In genomic region chr1:1285618-1286311, GRCh38 we compare ENCODE assay signal across 19 cellular contexts. TPM values are rescaled to one million over a fixed set of nuclear protein-coding genes. Genes with fewer than 3 reads are reported as not detected.
DNase-seq lines count a peak whose midpoint lies in the region; ATAC-seq, FAIRE-seq and TF ChIP-seq lines count a peak whose summit lies in the region.
"Had no signal": no experiment of that assay in that cellular context is flagged by ENCODE, and none has a peak within 500 bp of the region (broad histone marks: within the 10 kb centered on the region; RNA-seq: fewer than 3 reads in every experiment).

No MANE protein-coding gene starts in this region.

- RAD21 ChIA-PET in HCT116 (lab: Charles Lee; ENCODE audit: low non-redundant PET in 1 of 2, low total read pairs in 2 of 2, uncharacterized antibody in 2 of 2, unreplicated experiment in 2 of 2): no interaction called here

- TF ChIP-seq RAD21 in HCT116 (IDR thresholded peaks at IDR 0.05; ENCODE audit: low read depth): no peak

- DNase-seq in COLO668 (lab: John Stamatoyannopoulos, UW; ENCODE audit: unreplicated experiment): peak; percentile 77
- DNase-seq in HCT116 (ENCODE audit: low read depth, low spot score): no peak
- peak; percentile 74 for DNase-seq in kidney
- DNase-seq in A673 (ENCODE audit: low spot score): no peak
- DNase-seq in NCI-H69 (lab: John Stamatoyannopoulos, UW): no peak
- DNase-seq: activated CD4-positive, alpha-beta T cell treated with anti-CD3 and anti-CD28 coated beads for 1 hour; activated T-cell treated with anti-CD3 and anti-CD28 coated beads, Interleukin-2, amount 50 U/mL, for 72 hours; AML-193; foreskin fibroblast; islet precursor cell; naive B cell; NCI-H1092 treated with DMSO at 0.1 percent for 48 hours; NCI-H2081 treated with DMSO at 0.1 percent for 48 hours; stimulated activated CD4-positive, alpha-beta T cell treated with anti-CD3 and anti-CD28 coated beads, Interleukin-12 subunit alpha, Interleukin-12 subunit beta, amount 100 ng/mL, for 4 hours had no signal

- no peaks in the 10 kb centered on the region for H3K36me3 ChIP-seq in HCT116 (ENCODE audit: control insufficient read depth in 1 of 2, insufficient read depth in 2 of 2, low read length in 2 of 2)
- no peaks in the 10 kb centered on the region for H3K36me3 ChIP-seq in kidney (ENCODE audit: control insufficient read depth in 1 of 2, insufficient read depth in 2 of 2, low read length in 2 of 2)
- no peaks in the 10 kb centered on the region for H3K36me3 ChIP-seq in A673 (ENCODE audit: insufficient read depth, low read length, poor library complexity, severe bottlenecking)
- H3K36me3 ChIP-seq: HAP-1, upper lobe of right lung had no signal

- no peaks in the 10 kb centered on the region for H4K20me1 ChIP-seq in HCT116 (ENCODE audit: insufficient read depth)

- no peak overlapping the region for H3K4me2 ChIP-seq in HCT116 (ENCODE audit: low read length)
- H3K4me2 ChIP-seq: hepatocyte had no signal

- no peak overlapping the region for H3K9ac ChIP-seq in HCT116 (ENCODE audit: low read length)
- H3K9ac ChIP-seq in kidney (ENCODE audit: low read length in 2 of 2): no peak overlapping the region

- CTCF ChIA-PET in HCT116 (lab: Charles Lee): no interaction called here
- CTCF ChIA-PET in A673 (lab: Charles Lee): no interaction called here

- POLR2A ChIA-PET in HCT116 (lab: Charles Lee) (no interaction called here), A673 (lab: Charles Lee; ENCODE audit: low non-redundant PET) (no interaction called here)

- H3K27me3 ChIP-seq in HCT116 (ENCODE audit: insufficient read depth, low read length) (no peaks in the 10 kb centered on the region), A673 (replicated peaks; ENCODE audit: insufficient read depth, low read depth, low read length, poor library complexity) (no peaks in the 10 kb centered on the region)
- H3K27me3 ChIP-seq: hepatocyte had no signal

- H3K4me1 ChIP-seq in HCT116 (ENCODE audit: control insufficient read depth in 1 of 2, insufficient read depth in 2 of 2, low read length in 2 of 2) (peaks cover 5 to 29% of the 10 kb centered on the region in 2 experiments; a peak in 3 of 4 replicates), kidney (ENCODE audit: control insufficient read depth in 1 of 2, insufficient read depth in 1 of 2, low read depth in 1 of 2, low read length in 2 of 2) (peaks cover 6 to 13% of the 10 kb centered on the region in 2 donors), A673 (ENCODE audit: insufficient read depth, low read length, poor library complexity, severe bottlenecking) (no peaks in the 10 kb centered on the region)
- H3K4me1 ChIP-seq: HAP-1, upper lobe of right lung had no signal

- FAIRE-seq in kidney (lab: Jason Lieb, UNC): no peak
- FAIRE-seq: HTR-8/SVneo had no signal

- H3K27ac ChIP-seq in HCT116 (ENCODE audit: low read depth, low read length) (no peak overlapping the region; the same call in 1 of the 2 replicates), kidney (ENCODE audit: low read depth in 2 of 2, low read length in 2 of 2) (no peak overlapping the region), A673 (ENCODE audit: low read depth, low read length, poor library complexity, severe bottlenecking) (no peak overlapping the region)
- H3K27ac ChIP-seq: epithelial cell of prostate, hepatocyte, upper lobe of right lung had no signal

- no TSS peak for BruUV-seq in HCT116 (replicated peaks; lab: Mats Ljungman, UMichigan)
- no TSS peak for BruUV-seq in A673 (replicated peaks; lab: Mats Ljungman, UMichigan)

- no peak for TF ChIP-seq POLR2A in HCT116 (IDR thresholded peaks at IDR 0.05; ENCODE audit: borderline replicate concordance, extremely low read depth, insufficient read depth, insufficient read length)

- H2AFZ ChIP-seq in HCT116 (ENCODE audit: low read depth, low read length, poor library complexity, severe bottlenecking): no peak overlapping the region
- H2AFZ ChIP-seq: hepatocyte had no signal

- ATAC-seq in HCT116: 0 out of 2 replicates have a peak, but pooled peaks have one; percentile 12
- ATAC-seq: activated T-cell treated with anti-CD3 and anti-CD28 coated beads, Interleukin-2, amount 50 U/mL, for 72 hours; upper lobe of right lung had no signal

- TF ChIP-seq CTCF in HCT116 (IDR thresholded peaks at IDR 0.05 in 2 of 3, conservative IDR thresholded peaks at IDR 0.05 in 1 of 3; ENCODE audit: borderline replicate concordance in 1 of 3, insufficient read depth in 1 of 3, low read depth in 2 of 3, low read length in 2 of 3): no peak
- TF ChIP-seq CTCF in kidney (IDR thresholded peaks at IDR 0.05; ENCODE audit: borderline replicate concordance, extremely low read depth, insufficient read depth): no peak
- TF ChIP-seq CTCF in A673 (conservative IDR thresholded peaks at IDR 0.05; ENCODE audit: low read depth, low read length): no peak

- H3K9me2 ChIP-seq in HCT116 (ENCODE audit: insufficient read depth): no peaks in the 10 kb centered on the region

- no peak overlapping the region for H3K4me3 ChIP-seq in HCT116 (replicated peaks in 1 of 2; ENCODE audit: low read depth in 1 of 2, low read length in 2 of 2)
- H3K4me3 ChIP-seq in kidney (ENCODE audit: low read length in 2 of 2): no peak overlapping the region
- no peak overlapping the region for H3K4me3 ChIP-seq in A673 (ENCODE audit: low read depth, low read length, poor library complexity, severe bottlenecking)
- H3K4me3 ChIP-seq: HAP-1, hepatocyte, upper lobe of right lung had no signal

- no peaks in the 10 kb centered on the region for H3K79me2 ChIP-seq in HCT116 (ENCODE audit: insufficient read depth, low read length)
- H3K79me2 ChIP-seq: hepatocyte had no signal

- H3K9me3 ChIP-seq in HCT116 (ENCODE audit: control insufficient read depth in 1 of 2, insufficient read depth in 1 of 2, low read depth in 1 of 2, low read length in 2 of 2): no peaks in the 10 kb centered on the region
- H3K9me3 ChIP-seq in kidney (ENCODE audit: control insufficient read depth in 1 of 2, low read length in 2 of 2): no peaks in the 10 kb centered on the region
- no peaks in the 10 kb centered on the region for H3K9me3 ChIP-seq in A673 (ENCODE audit: low read depth, low read length, poor library complexity, severe bottlenecking)
- H3K9me3 ChIP-seq: HAP-1, upper lobe of right lung had no signal

- intact Hi-C loops in HCT116 (cut with micrococcal nuclease): no loop called here
- intact Hi-C loops in kidney (cut with DNase I): no loop called here
- intact Hi-C loops in A673 (cut with micrococcal nuclease; ENCODE audit: unreplicated experiment): no loop called here

TF ChIP-seq in HCT116, 20 proteins besides CTCF, POLR2A, EP300 and RAD21:
- no peak for TF ChIP-seq ATF3 (IDR thresholded peaks at IDR 0.05)
- TF ChIP-seq ZFX (IDR thresholded peaks at IDR 0.05): no peak
- TF ChIP-seq JUND (IDR thresholded peaks at IDR 0.05): no peak

RNA-seq across cellular contexts. Expression of gene SCNN1D, which starts 5.5 kb away (rescaled TPM):
- total RNA-seq in HCT116 (2021; ENCODE audit: unreplicated experiment) (3.7 TPM), kidney (4.6 TPM), A673 (2021) (4.5 and 13.0 TPM in 2 replicates)
- 3.3 and 3.5 TPM in 2 replicates for polyA plus RNA-seq in HCT116 (2012)
- polyA plus RNA-seq in kidney (ENCODE audit: insufficient read depth, low read depth, low replicate concordance): 4.6 TPM

RNA-seq across cellular contexts. Expression of gene UBE2J2, which starts 12.1 kb away (rescaled TPM):
- 67.7 TPM for total RNA-seq in HCT116 (2021; ENCODE audit: unreplicated experiment)
- 29.3 and 32.4 TPM in 2 replicates for polyA plus RNA-seq in HCT116 (2012)
- 56.6 TPM for total RNA-seq in kidney
- polyA plus RNA-seq in kidney (ENCODE audit: insufficient read depth, low read depth, low replicate concordance): 57.4 TPM
- total RNA-seq in A673 (2021): 86.4 and 92.8 TPM in 2 replicates

RNA-seq across cellular contexts. Expression of gene ACAP3, which starts 22.0 kb away (rescaled TPM):
- 38.8 TPM for total RNA-seq in HCT116 (2021; ENCODE audit: unreplicated experiment)
- polyA plus RNA-seq in HCT116 (2012): 28.8 and 32.5 TPM in 2 replicates
- total RNA-seq in kidney: 39.5 TPM
- polyA plus RNA-seq in kidney (ENCODE audit: insufficient read depth, low read depth, low replicate concordance): 15.9 TPM
- 67.6 and 71.9 TPM in 2 replicates for total RNA-seq in A673 (2021)

RNA-seq across cellular contexts. Expression of gene PUSL1, which starts 22.6 kb away (rescaled TPM):
- total RNA-seq in HCT116 (2021; ENCODE audit: unreplicated experiment): 47.2 TPM
- 29.8 and 33.2 TPM in 2 replicates for polyA plus RNA-seq in HCT116 (2012)
- total RNA-seq in kidney: 12.6 TPM
- polyA plus RNA-seq in kidney (ENCODE audit: insufficient read depth, low read depth, low replicate concordance): 13.9 TPM
- 28.5 and 31.3 TPM in 2 replicates for total RNA-seq in A673 (2021)

RNA-seq across cellular contexts. Expression of gene INTS11, which starts 38.7 kb away (rescaled TPM):
- total RNA-seq in HCT116 (2021; ENCODE audit: unreplicated experiment) (161 TPM), kidney (100 TPM), A673 (2021) (156 and 182 TPM in 2 replicates)
- 161 and 165 TPM in 2 replicates for polyA plus RNA-seq in HCT116 (2012)
- 73.6 TPM for polyA plus RNA-seq in kidney (ENCODE audit: insufficient read depth, low read depth, low replicate concordance)

Comparison
In these comparisons a context has a peak if more than half of its experiments do, and no peak if none do; other contexts are left out.
1. DNase-seq: peak in COLO668 (single experiment) and kidney (single experiment); none in HCT116 (single experiment), A673 (single experiment) and NCI-H69 (single experiment).